Comparison of ENCODE assay signal across 8 cellular contexts in the genomic region with DNA sequence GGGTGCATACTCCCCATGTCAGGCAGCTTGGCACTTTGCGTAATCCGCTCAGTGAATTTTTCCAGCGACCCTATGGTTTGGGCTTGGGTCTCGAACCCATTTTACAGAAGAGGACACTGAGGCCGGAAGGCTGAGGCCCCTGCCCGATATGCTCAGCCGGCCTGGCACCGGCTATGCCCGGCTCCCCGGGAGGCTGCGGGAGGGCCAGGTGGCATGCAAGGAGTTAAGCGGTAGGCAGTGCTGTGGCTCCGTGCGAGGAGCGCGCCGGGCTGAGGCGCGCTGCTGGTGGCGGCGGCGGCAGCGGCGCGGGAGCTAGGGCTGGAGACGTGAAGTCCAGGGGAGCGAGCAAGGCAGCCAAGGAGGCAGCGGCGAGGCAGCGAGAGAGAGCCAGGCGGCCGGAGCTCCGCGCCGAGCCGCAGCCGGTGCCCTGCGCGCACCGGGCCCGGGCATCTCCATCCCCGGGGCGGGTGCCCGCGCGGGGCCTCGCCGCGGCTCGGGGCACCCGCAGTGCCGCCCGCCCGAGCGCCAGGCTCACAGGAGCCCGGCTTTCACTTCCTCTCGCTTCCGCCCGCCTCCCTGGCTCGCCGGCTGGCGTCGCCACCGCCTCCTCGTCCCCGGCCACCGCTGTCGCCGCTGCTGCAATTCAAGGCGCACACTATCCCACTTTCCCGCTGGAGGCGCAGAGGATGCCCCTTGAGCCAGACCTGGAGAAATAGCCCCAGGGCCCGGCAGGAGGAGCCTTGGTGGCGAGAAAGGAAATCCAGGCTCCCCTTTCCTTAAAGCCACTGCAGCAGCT. TPM values are rescaled to one million over a fixed set of nuclear protein-coding genes. Genes with fewer than 3 reads are reported as not detected.
A peak's percentile ranks its signal among the peaks of the same experiment; 100 is the strongest.
DNase-seq lines count a peak whose midpoint lies in the region; TF ChIP-seq lines count a peak whose summit lies in the region.

A gene (plus strand): TSS at position 272 of the 796 bp plus-strand sequence. CDS start 66,545 bp downstream, outside the sequence.

- no peak within 1 kb of the TSS for H3K27ac Mint-ChIP-seq in mesothelial cell of epicardium
- H3K27ac Mint-ChIP-seq in activated naive CD4-positive, alpha-beta T cell treated with anti-CD3 and anti-CD28 coated beads, Interleukin-2, amount 10 ng/mL, durations not matched to agents 7 days and 5 days: no peak within 1 kb of the TSS

- no peaks in the 10 kb centered on the region for H3K9me3 Mint-ChIP-seq in mesothelial cell of epicardium
- no peaks in the 10 kb centered on the region for H3K9me3 Mint-ChIP-seq in activated naive CD4-positive, alpha-beta T cell treated with anti-CD3 and anti-CD28 coated beads, Interleukin-2, amount 10 ng/mL, durations not matched to agents 7 days and 5 days

- peak; percentile 79 for TF ChIP-seq POLR2A in erythroblast (IDR thresholded peaks at IDR 0.05; ENCODE audit: low read length)
- TF ChIP-seq POLR2A in transverse colon (IDR thresholded peaks at IDR 0.05): no peak

- H3K9me3 ChIP-seq in transverse colon: no peaks in the 10 kb centered on the region

- peak within 1 kb of the TSS; percentile 32 to 47 (median 38) for H3K4me3 ChIP-seq in transverse colon

- TF ChIP-seq EP300 in transverse colon (IDR thresholded peaks at IDR 0.05; ENCODE audit: low read depth): no peak

- intact Hi-C loops in transverse colon (cut with DNase I; ENCODE audit: low total_unique reads): no loop called here

- TF ChIP-seq CTCF in RWPE1 (conservative IDR thresholded peaks at IDR 0.05; ENCODE audit: low read depth) (no peak; the same call in 1 of the 2 replicates), mesothelial cell of epicardium (IDR thresholded peaks at IDR 0.05; ENCODE audit: unreplicated experiment) (no peak), transverse colon (IDR thresholded peaks at IDR 0.05) (peak in 3 of 5 experiments; percentile 9 to 16 (median 16))

- CTCF ChIA-PET in HEK293T (lab: Yijun Ruan, JAX): interaction anchor here (0.7 to 1.5 kb wide), 4 partner anchors 52 to 139 kb away, joined by 3 to 4 read pairs (median 3); no protein-coding TSS in a partner anchor
- CTCF ChIA-PET in RWPE1 (lab: Yijun Ruan, JAX): interaction anchor here (0.5 to 0.7 kb wide), 2 partner anchors 193 to 308 kb away, joined by 3 read pairs; no protein-coding TSS in a partner anchor
- CTCF ChIA-PET in activated naive CD4-positive, alpha-beta T cell treated with anti-CD3 and anti-CD28 coated beads, Interleukin-2, amount 10 ng/mL, durations not matched to agents 7 days and 5 days (lab: Charles Lee): no interaction called here

- peaks cover 92% of the 10 kb centered on the region for H3K27me3 Mint-ChIP-seq in mesothelial cell of epicardium (ENCODE audit: low read depth)
- H3K27me3 Mint-ChIP-seq in activated naive CD4-positive, alpha-beta T cell treated with anti-CD3 and anti-CD28 coated beads, Interleukin-2, amount 10 ng/mL, durations not matched to agents 7 days and 5 days: peaks cover 56% of the 10 kb centered on the region

- H3K27ac ChIP-seq in RWPE1: no peak within 1 kb of the TSS
- peak within 1 kb of the TSS; percentile 39 to 82 (median 72) for H3K27ac ChIP-seq in transverse colon

- H3K27me3 ChIP-seq in transverse colon: peaks cover 39% of the 10 kb centered on the region

- no peaks in the 10 kb centered on the region for H3K36me3 Mint-ChIP-seq in mesothelial cell of epicardium
- no peaks in the 10 kb centered on the region for H3K36me3 Mint-ChIP-seq in activated naive CD4-positive, alpha-beta T cell treated with anti-CD3 and anti-CD28 coated beads, Interleukin-2, amount 10 ng/mL, durations not matched to agents 7 days and 5 days

- in situ Hi-C loops in transverse colon (cut with MboI; ENCODE audit: low pct_ligation_motif_present in 1 of 4, low pct_unique_long_range_greater_than_20kb in 1 of 4, low sequenced_read_pairs in 3 of 4): no loop called here

- peaks cover 3% of the 10 kb centered on the region for H3K4me1 Mint-ChIP-seq in mesothelial cell of epicardium
- no peaks in the 10 kb centered on the region for H3K4me1 Mint-ChIP-seq in activated naive CD4-positive, alpha-beta T cell treated with anti-CD3 and anti-CD28 coated beads, Interleukin-2, amount 10 ng/mL, durations not matched to agents 7 days and 5 days

- DNase-seq in AG08396 (ENCODE audit: low spot score): peak; percentile 24
- peak; percentile 65 for DNase-seq in HEK293T (ENCODE audit: extremely low spot score)
- DNase-seq in RWPE1 (ENCODE audit: low spot score): peak; percentile 5
- peak; percentile 83 for DNase-seq in erythroblast (lab: John Stamatoyannopoulos, UW)
- DNase-seq in mesothelial cell of epicardium (ENCODE audit: low spot score in 2 of 2, unreplicated experiment in 2 of 2): peak; percentile 26 to 55
- peak; percentile 21 for DNase-seq in transverse colon
- DNase-seq in cortex of kidney (lab: John Stamatoyannopoulos, UW): no peak
- DNase-seq in activated naive CD4-positive, alpha-beta T cell treated with anti-CD3 and anti-CD28 coated beads, Interleukin-2, amount 10 ng/mL, durations not matched to agents 7 days and 5 days: no peak

- no peaks in the 10 kb centered on the region for H3K36me3 ChIP-seq in transverse colon

- peak within 1 kb of the TSS; percentile 64 for H3K4me3 Mint-ChIP-seq in mesothelial cell of epicardium
- no peak within 1 kb of the TSS for H3K4me3 Mint-ChIP-seq in activated naive CD4-positive, alpha-beta T cell treated with anti-CD3 and anti-CD28 coated beads, Interleukin-2, amount 10 ng/mL, durations not matched to agents 7 days and 5 days

- POLR2A ChIA-PET in HEK293T (lab: Yijun Ruan, JAX) (no interaction called here), RWPE1 (lab: Yijun Ruan, JAX; ENCODE audit: low non-redundant PET) (no interaction called here)

- peaks cover 0 to 14% (median 9%) of the 10 kb centered on the region in 4 donors for H3K4me1 ChIP-seq in transverse colon

- 6% methylated on average over 43 of the region's 74 CpGs; no CpG with 5 or more reads in 1 of the 2 donors for WGBS in transverse colon (ENCODE audit: low coverage in 1 of 2), 2 donors

TF ChIP-seq in HEK293T, 16 proteins besides CTCF, POLR2A, EP300 and RAD21:
- TF ChIP-seq FOXK2 (IDR thresholded peaks at IDR 0.05) (no peak), ELF4 (IDR thresholded peaks at IDR 0.05) (no peak), SP1 (IDR thresholded peaks at IDR 0.05) (no peak), FOXA1 (IDR thresholded peaks at IDR 0.05) (no peak), LEF1 (IDR thresholded peaks at IDR 0.05; ENCODE audit: borderline replicate concordance) (no peak), NFRKB (IDR thresholded peaks at IDR 0.05) (no peak)

RNA-seq across cellular contexts. Expression of the gene that starts here (rescaled TPM):
- total RNA-seq in mesothelial cell of epicardium (0.13 to 0.32 TPM in 2 of 3 replicates, not detected in the other), transverse colon (10 to 100 TPM in 1 of 4 donors, 1 to 10 TPM in 1, under 1 TPM in 1, not detected in 1; 0.16 to 46.6 (median 1.1) TPM)

Comparison
In these comparisons a context has a peak if more than half of its experiments do, and no peak if none do; other contexts are left out.
1. Peak in DNase-seq in mesothelial cell of epicardium; RNA of the gene not detected or under 1 TPM.
2. DNase-seq: peak in AG08396 (single experiment), HEK293T (single experiment), RWPE1 (single experiment), erythroblast (2 of 2) and transverse colon (single experiment); none in cortex of kidney (single experiment) and activated naive CD4-positive, alpha-beta T cell treated with anti-CD3 and anti-CD28 coated beads, Interleukin-2, amount 10 ng/mL, durations not matched to agents 7 days and 5 days (single experiment).
3. CTCF ChIP-seq: peak in transverse colon (3 of 5); none in RWPE1 (single experiment) and mesothelial cell of epicardium (single experiment).